15 cellular contexts compared by ENCODE assay signal in genomic region chr3:55065331-55065730, GRCh38.
"Had no signal": no experiment of that assay in that cellular context is flagged by ENCODE, and none has a peak within 500 bp of the region (broad histone marks: within the 10 kb centered on the region; RNA-seq: fewer than 3 reads in every experiment).

No MANE protein-coding gene starts in this region.

- H3K36me3 ChIP-seq: breast epithelium, esophagus squamous epithelium, gastrocnemius medialis, sigmoid colon, spleen had no signal

- ATAC-seq: effector memory CD8-positive, alpha-beta T cell; gastrocnemius medialis had no signal

- H3K27ac ChIP-seq: breast epithelium, dorsolateral prefrontal cortex, esophagus squamous epithelium, gastrocnemius medialis, sigmoid colon, spleen had no signal

- H3K4me3 ChIP-seq: breast epithelium, dorsolateral prefrontal cortex, esophagus squamous epithelium, gastrocnemius medialis, sigmoid colon, spleen had no signal

- H3K4me1 ChIP-seq: breast epithelium, gastrocnemius medialis, spleen had no signal

- H3K27me3 ChIP-seq: breast epithelium, dorsolateral prefrontal cortex, esophagus squamous epithelium, gastrocnemius medialis, sigmoid colon, spleen had no signal

- DNase-seq: activated T-cell treated with anti-CD3 and anti-CD28 coated beads, Interleukin-2, amount 50 U/mL, for 1 hour; amniotic stem cell; dorsolateral prefrontal cortex; effector memory CD8-positive, alpha-beta T cell; esophagus squamous epithelium; gastrocnemius medialis; hippocampal formation; occipital lobe; retina; sigmoid colon; spleen; stimulated activated CD4-positive, alpha-beta T cell treated with anti-CD3 and anti-CD28 coated beads, Interleukin-4, amount 100 ng/mL, for 24 hours; stimulated activated naive CD4-positive, alpha-beta T cell treated with Interleukin-2 at 50 U/mL for 16 hours; T-helper 9 cell had no signal

- H3K9me3 ChIP-seq: breast epithelium, esophagus squamous epithelium, gastrocnemius medialis, sigmoid colon, spleen had no signal
